Comparison of ENCODE assay signal across 9 cellular contexts in genomic region chr19:53977991-53978731, GRCh38. TPM values are rescaled to one million over a fixed set of nuclear protein-coding genes. Genes with fewer than 3 reads are reported as not detected.
DNase-seq lines count a peak whose midpoint lies in the region; ATAC-seq and TF ChIP-seq lines count a peak whose summit lies in the region.
"Had no signal": no experiment of that assay in that cellular context is flagged by ENCODE, and none has a peak within 500 bp of the region (broad histone marks: within the 10 kb centered on the region; RNA-seq: fewer than 3 reads in every experiment).

No MANE protein-coding gene starts in this region.

- H3K9me3 Mint-ChIP-seq in dendritic cell treated with granulocyte-macrophage colony-stimulating factor and Interleukin-4, amounts not matched to agents 40 ng/mL and 50 ng/mL, for 4 days: peaks cover 9% of the 10 kb centered on the region

- intact Hi-C loops in dendritic cell treated with granulocyte-macrophage colony-stimulating factor and Interleukin-4, amounts not matched to agents 40 ng/mL and 50 ng/mL, for 4 days (cut with micrococcal nuclease): loop anchor here (10.0 kb wide), 1 partner anchor 47 kb away; no protein-coding TSS in a partner anchor
- intact Hi-C loops in right lobe of liver (cut with DNase I): no loop called here

- DNase-seq in ELR (ENCODE audit: low read depth): peak; percentile 87
- DNase-seq in right lobe of liver: peak in 2 of 3 donors; percentile 57 to 64
- DNase-seq in stimulated activated CD8-positive, alpha-beta memory T cell treated with anti-CD3 and anti-CD28 coated beads, Interleukin-7, amount 100 ng/mL, for 24 hours (ENCODE audit: low read depth): peak; percentile 9
- DNase-seq in 8988T: no peak
- DNase-seq in NCI-H1048 (lab: John Stamatoyannopoulos, UW): no peak

- no peaks in the 10 kb centered on the region for H3K79me2 ChIP-seq in SU-DHL-6 (ENCODE audit: insufficient read depth, low read length)

- TF ChIP-seq POLR2A in right lobe of liver (IDR thresholded peaks at IDR 0.05): no peak

- H3K27ac Mint-ChIP-seq in dendritic cell treated with granulocyte-macrophage colony-stimulating factor and Interleukin-4, amounts not matched to agents 40 ng/mL and 50 ng/mL, for 4 days: peak overlapping the region; percentile 51

- no peak overlapping the region for H3K27ac ChIP-seq in SU-DHL-6 (ENCODE audit: low read depth, low read length)
- no peak overlapping the region for H3K27ac ChIP-seq in right lobe of liver
- H3K27ac ChIP-seq: skin epidermis had no signal

- peak overlapping the region; percentile 51 for H3K4me3 Mint-ChIP-seq in dendritic cell treated with granulocyte-macrophage colony-stimulating factor and Interleukin-4, amounts not matched to agents 40 ng/mL and 50 ng/mL, for 4 days

- ATAC-seq in right lobe of liver (peak; percentile 26 to 63 (median 37)), GM21447 (IDR thresholded peaks at IDR 0.05; ENCODE audit: unreplicated experiment) (no peak)

- no peaks in the 10 kb centered on the region for H3K9me3 ChIP-seq in SU-DHL-6 (ENCODE audit: insufficient read depth, low read length)
- H3K9me3 ChIP-seq in right lobe of liver: no peaks in the 10 kb centered on the region

- H3K36me3 Mint-ChIP-seq in dendritic cell treated with granulocyte-macrophage colony-stimulating factor and Interleukin-4, amounts not matched to agents 40 ng/mL and 50 ng/mL, for 4 days (ENCODE audit: low read depth): no peaks in the 10 kb centered on the region

- no peaks in the 10 kb centered on the region for H3F3A ChIP-seq in SU-DHL-6 (ENCODE audit: insufficient read depth)

- H3K4me2 ChIP-seq in SU-DHL-6 (ENCODE audit: low read depth, low read length, poor library complexity, severe bottlenecking): no peak overlapping the region

- peaks cover 62% of the 10 kb centered on the region for H3K27me3 Mint-ChIP-seq in dendritic cell treated with granulocyte-macrophage colony-stimulating factor and Interleukin-4, amounts not matched to agents 40 ng/mL and 50 ng/mL, for 4 days

- no peaks in the 10 kb centered on the region for H3K9me2 ChIP-seq in SU-DHL-6 (replicated peaks; ENCODE audit: insufficient read depth, low read length)

- no peak overlapping the region for H3K9ac ChIP-seq in SU-DHL-6 (ENCODE audit: low read length)

- no peaks in the 10 kb centered on the region for H3K27me3 ChIP-seq in SU-DHL-6 (ENCODE audit: low read length)
- peaks cover 0 to 21% of the 10 kb centered on the region in 2 donors for H3K27me3 ChIP-seq in right lobe of liver

- no peaks in the 10 kb centered on the region for H3K36me3 ChIP-seq in SU-DHL-6 (ENCODE audit: low read length)
- H3K36me3 ChIP-seq in right lobe of liver: no peaks in the 10 kb centered on the region

- TF ChIP-seq CTCF in SU-DHL-6 (IDR thresholded peaks at IDR 0.05; ENCODE audit: insufficient read depth, low read length, poor library complexity, severe bottlenecking): no peak
- TF ChIP-seq CTCF in right lobe of liver (IDR thresholded peaks at IDR 0.05): no peak

- H3K4me3 ChIP-seq in SU-DHL-6 (ENCODE audit: insufficient read depth, low read length, poor library complexity, severe bottlenecking): no peak overlapping the region
- H3K4me3 ChIP-seq in right lobe of liver: peak overlapping the region in 1 of 3 donors; percentile 19
- H3K4me3 ChIP-seq: skin epidermis had no signal

- H2AFZ ChIP-seq in SU-DHL-6 (ENCODE audit: low read depth, low read length, severe bottlenecking): peak overlapping the region; percentile 93

- no peaks in the 10 kb centered on the region for H3K4me1 ChIP-seq in right lobe of liver

- H4K20me1 ChIP-seq in SU-DHL-6 (ENCODE audit: low read depth, low read length): no peaks in the 10 kb centered on the region

- peaks cover 36% of the 10 kb centered on the region for H3K4me1 Mint-ChIP-seq in dendritic cell treated with granulocyte-macrophage colony-stimulating factor and Interleukin-4, amounts not matched to agents 40 ng/mL and 50 ng/mL, for 4 days (ENCODE audit: low read depth)

- WGBS in right lobe of liver (ENCODE audit: insufficient coverage, low coverage, low lambda C conversion rate, missing lambda C conversion rate): 8% methylated on average over 24 of the region's 54 CpGs

RNA-seq across cellular contexts. Expression of gene CACNG6, which starts 13.3 kb away (rescaled TPM):
- total RNA-seq in right lobe of liver: not detected

RNA-seq across cellular contexts. Expression of gene CACNG8, which starts 15.4 kb away (rescaled TPM):
- under 1 TPM in 1 of 6 experiments, not detected in 5; 0.02 TPM for total RNA-seq in right lobe of liver

Comparison
In these comparisons a context has a peak if more than half of its experiments do, and no peak if none do; other contexts are left out.
1. DNase-seq: peak in ELR (single experiment), right lobe of liver (2 of 3) and stimulated activated CD8-positive, alpha-beta memory T cell treated with anti-CD3 and anti-CD28 coated beads, Interleukin-7, amount 100 ng/mL, for 24 hours (single experiment); none in 8988T (single experiment) and NCI-H1048 (single experiment).